27 cellular contexts compared by ENCODE assay signal in the genomic region with DNA sequence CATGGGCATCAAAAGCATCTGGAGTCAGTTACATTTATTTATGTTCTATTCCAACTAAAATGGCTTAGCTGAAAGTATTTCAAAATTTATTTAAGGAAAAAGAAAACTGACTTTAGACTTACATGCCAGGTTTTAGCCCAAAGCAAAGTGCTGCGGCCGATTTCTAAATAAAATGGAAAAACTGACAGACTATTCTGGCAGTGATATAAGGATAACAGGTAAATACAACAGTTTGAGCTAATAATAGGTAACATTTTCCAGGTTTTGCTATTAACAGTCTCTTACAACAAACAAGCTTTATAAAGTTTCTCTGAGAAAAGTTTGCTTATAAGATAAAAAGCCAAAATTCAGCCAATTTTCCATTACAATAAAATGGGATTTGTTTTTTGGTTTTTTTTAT.
"Had no signal": no experiment of that assay in that cellular context is flagged by ENCODE, and none has a peak within 500 bp of the region (broad histone marks: within the 10 kb centered on the region; RNA-seq: fewer than 3 reads in every experiment).

No MANE protein-coding gene starts in this region.

- H3K4me1 ChIP-seq: left lung, neural progenitor cell, right atrium auricular region, right lobe of liver, tibial nerve, vagina had no signal

- H3K36me3 ChIP-seq: left lung, neural progenitor cell, neutrophil, right atrium auricular region, right lobe of liver, tibial nerve, vagina had no signal

- H3K27ac Mint-ChIP-seq: mesothelial cell of epicardium; naive B cell; natural killer cell; nephron progenitor cell; neural progenitor cell; progenitor cell of endocrine pancreas; stimulated activated memory B cell treated with anti-CD40 and anti-IgM and Interleukin-4, amounts not matched to agents 10 μg/mL and 1 μg/mL and 100 μg/mL, for 72 hours; stimulated activated naive CD8-positive, alpha-beta T cell treated with anti-CD3 and anti-CD28 coated beads, Interleukin-15, amount 100 ng/mL, for 72 hours; type B pancreatic cell had no signal

- H3K27me3 ChIP-seq: left lung, neural progenitor cell, neutrophil, right atrium auricular region, right lobe of liver, tibial nerve, vagina had no signal

- H3K9me3 ChIP-seq: left lung, neutrophil, right atrium auricular region, right lobe of liver, tibial nerve, vagina had no signal

- DNase-seq: kidney; left colon; left lung; mesendoderm; naive B cell; natural killer cell; nephron progenitor cell; occipital lobe; right lobe of liver; stimulated activated CD4-positive, alpha-beta T cell treated with anti-CD3 and anti-CD28 coated beads, Interleukin-1b, Interleukin-23, amount 100 ng/mL, for 48 hours; stimulated activated CD4-positive, alpha-beta T cell treated with anti-CD3 and anti-CD28 coated beads, Interleukin-2, amount 100 ng/mL, for 48 hours; stimulated activated CD4-positive, alpha-beta T cell treated with anti-CD3 and anti-CD28 coated beads, Interleukin-4, amount 100 ng/mL, for 4 hours; stimulated activated CD8-positive, alpha-beta memory T cell treated with anti-CD3 and anti-CD28 coated beads, Interleukin-4, amount 100 ng/mL, for 48 hours; stimulated activated naive CD4-positive, alpha-beta T cell treated with Interleukin-2 at 50 U/mL for 16 hours; stimulated activated naive CD8-positive, alpha-beta T cell treated with anti-CD3 and anti-CD28 coated beads, Interleukin-15, amount 100 ng/mL, for 72 hours; substantia nigra had no signal

- H3K4me3 Mint-ChIP-seq: mesothelial cell of epicardium; naive B cell; natural killer cell; nephron progenitor cell; neural progenitor cell; stimulated activated memory B cell treated with anti-CD40 and anti-IgM and Interleukin-4, amounts not matched to agents 10 μg/mL and 1 μg/mL and 100 μg/mL, for 72 hours; stimulated activated naive CD8-positive, alpha-beta T cell treated with anti-CD3 and anti-CD28 coated beads, Interleukin-15, amount 100 ng/mL, for 72 hours; type B pancreatic cell had no signal

- H3K4me3 ChIP-seq: left lung, lung, neural progenitor cell, right atrium auricular region, right lobe of liver, smooth muscle cell, tibial nerve, vagina had no signal

- H3K36me3 Mint-ChIP-seq: naive B cell; natural killer cell; neural progenitor cell; stimulated activated memory B cell treated with anti-CD40 and anti-IgM and Interleukin-4, amounts not matched to agents 10 μg/mL and 1 μg/mL and 100 μg/mL, for 72 hours; type B pancreatic cell had no signal

- H3K27me3 Mint-ChIP-seq: naive B cell; progenitor cell of endocrine pancreas; stimulated activated memory B cell treated with anti-CD40 and anti-IgM and Interleukin-4, amounts not matched to agents 10 μg/mL and 1 μg/mL and 100 μg/mL, for 72 hours; stimulated activated naive CD8-positive, alpha-beta T cell treated with anti-CD3 and anti-CD28 coated beads, Interleukin-15, amount 100 ng/mL, for 72 hours; type B pancreatic cell had no signal

- H3K9ac ChIP-seq: neural progenitor cell had no signal

- H3K27ac ChIP-seq: left lung, neural progenitor cell, neutrophil, right atrium auricular region, right lobe of liver, tibial nerve, vagina had no signal

- H3K4me1 Mint-ChIP-seq: mesothelial cell of epicardium; naive B cell; natural killer cell; nephron progenitor cell; stimulated activated memory B cell treated with anti-CD40 and anti-IgM and Interleukin-4, amounts not matched to agents 10 μg/mL and 1 μg/mL and 100 μg/mL, for 72 hours; stimulated activated naive CD8-positive, alpha-beta T cell treated with anti-CD3 and anti-CD28 coated beads, Interleukin-15, amount 100 ng/mL, for 72 hours had no signal

- ATAC-seq: left colon; left lung; natural killer cell; right lobe of liver; stimulated activated memory B cell treated with anti-CD40 and anti-IgM and Interleukin-4, amounts not matched to agents 10 μg/mL and 1 μg/mL and 100 μg/mL, for 72 hours; stimulated activated naive CD8-positive, alpha-beta T cell treated with anti-CD3 and anti-CD28 coated beads, Interleukin-15, amount 100 ng/mL, for 72 hours had no signal

- H3K9me3 Mint-ChIP-seq: nephron progenitor cell; neural progenitor cell; stimulated activated memory B cell treated with anti-CD40 and anti-IgM and Interleukin-4, amounts not matched to agents 10 μg/mL and 1 μg/mL and 100 μg/mL, for 72 hours; type B pancreatic cell had no signal
